8 cellular contexts compared by ENCODE assay signal in genomic region chr1:225923692-225924555, GRCh38. TPM values are rescaled to one million over a fixed set of nuclear protein-coding genes. Genes with fewer than 3 reads are reported as not detected.
DNase-seq lines count a peak whose midpoint lies in the region; ATAC-seq and TF ChIP-seq lines count a peak whose summit lies in the region.

PYCR2 (minus strand) TSS chr1:225924250; CDS start chr1:225924110, 140 bp downstream.

- peak within 1 kb of the TSS; percentile 96 for H3K4me3 Mint-ChIP-seq in activated CD8-positive, alpha-beta memory T cell treated with anti-CD3 and anti-CD28 coated beads, Interleukin-2, amount 10 ng/mL, durations not matched to agents 7 days and 5 days
- H3K4me3 Mint-ChIP-seq in endodermal cell (peak within 1 kb of the TSS; percentile 95), mesothelial cell of epicardium (peak within 1 kb of the TSS; percentile 90)

- WGBS in endodermal cell (ENCODE audit: insufficient coverage in 1 of 2, insufficient read length in 1 of 2), 2 experiments = 1% methylated on average over 34 to 77 of the region's 80 CpGs

- H3K4me1 ChIP-seq in NT2/D1 (ENCODE audit: insufficient read depth, insufficient read length) (peaks cover 15% of the 10 kb centered on the region), endodermal cell (ENCODE audit: control insufficient read depth, insufficient read depth, low read length) (peaks cover 17% of the 10 kb centered on the region)

- ATAC-seq in GM21381 (IDR thresholded peaks at IDR 0.05; ENCODE audit: unreplicated experiment) = peak; percentile 97
- peak; percentile 99 for ATAC-seq in activated CD8-positive, alpha-beta memory T cell treated with anti-CD3 and anti-CD28 coated beads, Interleukin-2, amount 10 ng/mL, durations not matched to agents 7 days and 5 days

- H3K9me3 ChIP-seq in NT2/D1 (ENCODE audit: insufficient read depth, low read length) = no peaks in the 10 kb centered on the region
- no peaks in the 10 kb centered on the region for H3K9me3 ChIP-seq in endodermal cell (ENCODE audit: control insufficient read depth, low read length)

- DNase-seq in COR-L47 (lab: John Stamatoyannopoulos, UW) (peak; percentile 96), HUDEP-2 (lab: John Stamatoyannopoulos, UW; ENCODE audit: unreplicated experiment in 76 of 76) (peak; percentile 15 to 96 (median 91)), NT2/D1 (ENCODE audit: low read depth, low spot score) (peak; percentile 98), endodermal cell (peak; percentile 98), mesothelial cell of epicardium (ENCODE audit: low spot score in 2 of 2, unreplicated experiment in 2 of 2) (peak; percentile 92 to 96)
- peak; percentile 96 for DNase-seq in activated CD8-positive, alpha-beta memory T cell treated with anti-CD3 and anti-CD28 coated beads, Interleukin-2, amount 10 ng/mL, durations not matched to agents 7 days and 5 days
- DNase-seq in stimulated activated CD8-positive, alpha-beta memory T cell treated with anti-CD3 and anti-CD28 coated beads, Interleukin-15, amount 100 ng/mL, for 48 hours (ENCODE audit: low read depth in 2 of 2) = peak; percentile 95 to 96

- TF ChIP-seq CTCF in endodermal cell (conservative IDR thresholded peaks at IDR 0.05) (no peak), mesothelial cell of epicardium (IDR thresholded peaks at IDR 0.05; ENCODE audit: unreplicated experiment) (no peak)

- H3K36me3 ChIP-seq in NT2/D1 (ENCODE audit: insufficient read depth, insufficient read length, low read length) (peaks cover 39% of the 10 kb centered on the region), endodermal cell (ENCODE audit: control insufficient read depth, insufficient read depth, low read length) (peaks cover 42% of the 10 kb centered on the region)

- no peaks in the 10 kb centered on the region for H3K9me3 Mint-ChIP-seq in activated CD8-positive, alpha-beta memory T cell treated with anti-CD3 and anti-CD28 coated beads, Interleukin-2, amount 10 ng/mL, durations not matched to agents 7 days and 5 days (ENCODE audit: low read depth)
- no peaks in the 10 kb centered on the region for H3K9me3 Mint-ChIP-seq in endodermal cell
- no peaks in the 10 kb centered on the region for H3K9me3 Mint-ChIP-seq in mesothelial cell of epicardium

- CTCF ChIA-PET in activated CD8-positive, alpha-beta memory T cell treated with anti-CD3 and anti-CD28 coated beads, Interleukin-2, amount 10 ng/mL, durations not matched to agents 7 days and 5 days (lab: Charles Lee) = interaction anchor here (0.6 to 8.3 kb wide), 18 partner anchors 9 to 1482 kb away, joined by 3 to 36 read pairs (median 5); partner anchors contain the start of genes SRP9 and TMEM63A

- H3K4me3 ChIP-seq in NT2/D1 (ENCODE audit: insufficient read length, low read depth) (peak within 1 kb of the TSS; percentile 99), endodermal cell (ENCODE audit: low read length) (peak within 1 kb of the TSS; percentile 92)

- H3K36me3 Mint-ChIP-seq in activated CD8-positive, alpha-beta memory T cell treated with anti-CD3 and anti-CD28 coated beads, Interleukin-2, amount 10 ng/mL, durations not matched to agents 7 days and 5 days = peaks cover 19% of the 10 kb centered on the region
- H3K36me3 Mint-ChIP-seq in endodermal cell (ENCODE audit: low read depth) (peaks cover 34% of the 10 kb centered on the region), mesothelial cell of epicardium (peaks cover 8% of the 10 kb centered on the region)

- peak within 1 kb of the TSS; percentile 93 for H3K27ac Mint-ChIP-seq in activated CD8-positive, alpha-beta memory T cell treated with anti-CD3 and anti-CD28 coated beads, Interleukin-2, amount 10 ng/mL, durations not matched to agents 7 days and 5 days
- peak within 1 kb of the TSS; percentile 94 for H3K27ac Mint-ChIP-seq in endodermal cell
- H3K27ac Mint-ChIP-seq in mesothelial cell of epicardium = peak within 1 kb of the TSS; percentile 95

- H3K4me1 Mint-ChIP-seq in activated CD8-positive, alpha-beta memory T cell treated with anti-CD3 and anti-CD28 coated beads, Interleukin-2, amount 10 ng/mL, durations not matched to agents 7 days and 5 days = peaks cover 44% of the 10 kb centered on the region
- H3K4me1 Mint-ChIP-seq in endodermal cell (peaks cover 31% of the 10 kb centered on the region), mesothelial cell of epicardium (peaks cover 11% of the 10 kb centered on the region)

- no peaks in the 10 kb centered on the region for H3K27me3 Mint-ChIP-seq in activated CD8-positive, alpha-beta memory T cell treated with anti-CD3 and anti-CD28 coated beads, Interleukin-2, amount 10 ng/mL, durations not matched to agents 7 days and 5 days
- H3K27me3 Mint-ChIP-seq in endodermal cell (ENCODE audit: insufficient read depth) (no peaks in the 10 kb centered on the region), mesothelial cell of epicardium (ENCODE audit: low read depth) (no peaks in the 10 kb centered on the region)

- H3K27me3 ChIP-seq in NT2/D1 (ENCODE audit: insufficient read depth, insufficient read length) = no peaks in the 10 kb centered on the region
- H3K27me3 ChIP-seq in endodermal cell (ENCODE audit: control insufficient read depth, insufficient read depth, low read length, poor library complexity, severe bottlenecking) = no peaks in the 10 kb centered on the region

- H3K9ac ChIP-seq in NT2/D1 (ENCODE audit: insufficient read length, low read depth) (peak within 1 kb of the TSS; percentile 100), endodermal cell (ENCODE audit: extremely low read depth, low read length, poor library complexity, severe bottlenecking) (peak within 1 kb of the TSS; percentile 85)

- H3K27ac ChIP-seq in endodermal cell (ENCODE audit: low read depth, low read length) = peak within 1 kb of the TSS; percentile 90

RNA-seq across cellular contexts. Expression of gene PYCR2, which starts in this region (rescaled TPM):
- total RNA-seq in activated CD8-positive, alpha-beta memory T cell treated with anti-CD3 and anti-CD28 coated beads, Interleukin-2, amount 10 ng/mL, durations not matched to agents 7 days and 5 days = 100 to 1,000 TPM; 103 to 106 TPM
- total RNA-seq in endodermal cell (100 to 1,000 TPM in 1 of 2 donors, 10 to 100 TPM in 1; 94.5 to 101 TPM), mesothelial cell of epicardium (36.6 to 38.9 TPM (median 37.0 TPM) in 3 replicates)
- polyA plus RNA-seq in endodermal cell (2013, experiment 1 of 2) = 74.6 TPM
- polyA plus RNA-seq in endodermal cell (2013, experiment 2 of 2) = 71.4 TPM

Comparison
In these comparisons a context has a peak if more than half of its experiments do, and no peak if none do; other contexts are left out.
1. Peak in every context shown above with its lines: DNase-seq, ATAC-seq, H3K4me3 ChIP-seq and H3K27ac ChIP-seq.